ENCODE assay signal across 1 cellular context in the genomic region with DNA sequence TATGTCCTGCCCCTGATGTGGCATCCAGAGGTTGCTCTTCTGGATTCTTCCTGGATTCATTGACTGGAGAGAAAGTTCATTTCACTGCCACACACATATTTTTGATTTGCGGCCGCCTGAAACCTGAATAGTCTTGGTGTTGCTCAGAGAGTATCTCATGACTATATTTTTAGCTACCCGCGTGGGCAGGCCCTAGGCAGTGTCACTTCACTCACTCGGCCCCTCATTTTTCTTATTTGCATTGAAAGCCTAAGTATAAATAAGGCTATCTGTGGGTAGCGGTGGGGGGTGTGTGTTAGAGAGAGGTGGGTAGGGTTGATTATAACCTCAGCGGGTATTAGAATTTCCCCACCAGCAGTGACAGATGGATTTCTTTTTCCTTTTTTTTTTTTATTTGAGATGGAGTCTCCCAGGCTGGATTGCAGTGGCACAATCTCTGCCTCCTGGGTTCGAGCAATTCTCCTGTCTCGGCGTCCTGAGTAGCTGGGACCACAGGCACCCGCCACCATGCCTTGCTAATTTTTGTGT.
TF ChIP-seq lines count a peak whose summit lies in the region.

No MANE protein-coding gene starts in this region.

TF ChIP-seq in GM23338, 12 proteins besides CTCF, POLR2A, EP300 and RAD21 (continued from another document):
- TF ChIP-seq, protein P1, sequence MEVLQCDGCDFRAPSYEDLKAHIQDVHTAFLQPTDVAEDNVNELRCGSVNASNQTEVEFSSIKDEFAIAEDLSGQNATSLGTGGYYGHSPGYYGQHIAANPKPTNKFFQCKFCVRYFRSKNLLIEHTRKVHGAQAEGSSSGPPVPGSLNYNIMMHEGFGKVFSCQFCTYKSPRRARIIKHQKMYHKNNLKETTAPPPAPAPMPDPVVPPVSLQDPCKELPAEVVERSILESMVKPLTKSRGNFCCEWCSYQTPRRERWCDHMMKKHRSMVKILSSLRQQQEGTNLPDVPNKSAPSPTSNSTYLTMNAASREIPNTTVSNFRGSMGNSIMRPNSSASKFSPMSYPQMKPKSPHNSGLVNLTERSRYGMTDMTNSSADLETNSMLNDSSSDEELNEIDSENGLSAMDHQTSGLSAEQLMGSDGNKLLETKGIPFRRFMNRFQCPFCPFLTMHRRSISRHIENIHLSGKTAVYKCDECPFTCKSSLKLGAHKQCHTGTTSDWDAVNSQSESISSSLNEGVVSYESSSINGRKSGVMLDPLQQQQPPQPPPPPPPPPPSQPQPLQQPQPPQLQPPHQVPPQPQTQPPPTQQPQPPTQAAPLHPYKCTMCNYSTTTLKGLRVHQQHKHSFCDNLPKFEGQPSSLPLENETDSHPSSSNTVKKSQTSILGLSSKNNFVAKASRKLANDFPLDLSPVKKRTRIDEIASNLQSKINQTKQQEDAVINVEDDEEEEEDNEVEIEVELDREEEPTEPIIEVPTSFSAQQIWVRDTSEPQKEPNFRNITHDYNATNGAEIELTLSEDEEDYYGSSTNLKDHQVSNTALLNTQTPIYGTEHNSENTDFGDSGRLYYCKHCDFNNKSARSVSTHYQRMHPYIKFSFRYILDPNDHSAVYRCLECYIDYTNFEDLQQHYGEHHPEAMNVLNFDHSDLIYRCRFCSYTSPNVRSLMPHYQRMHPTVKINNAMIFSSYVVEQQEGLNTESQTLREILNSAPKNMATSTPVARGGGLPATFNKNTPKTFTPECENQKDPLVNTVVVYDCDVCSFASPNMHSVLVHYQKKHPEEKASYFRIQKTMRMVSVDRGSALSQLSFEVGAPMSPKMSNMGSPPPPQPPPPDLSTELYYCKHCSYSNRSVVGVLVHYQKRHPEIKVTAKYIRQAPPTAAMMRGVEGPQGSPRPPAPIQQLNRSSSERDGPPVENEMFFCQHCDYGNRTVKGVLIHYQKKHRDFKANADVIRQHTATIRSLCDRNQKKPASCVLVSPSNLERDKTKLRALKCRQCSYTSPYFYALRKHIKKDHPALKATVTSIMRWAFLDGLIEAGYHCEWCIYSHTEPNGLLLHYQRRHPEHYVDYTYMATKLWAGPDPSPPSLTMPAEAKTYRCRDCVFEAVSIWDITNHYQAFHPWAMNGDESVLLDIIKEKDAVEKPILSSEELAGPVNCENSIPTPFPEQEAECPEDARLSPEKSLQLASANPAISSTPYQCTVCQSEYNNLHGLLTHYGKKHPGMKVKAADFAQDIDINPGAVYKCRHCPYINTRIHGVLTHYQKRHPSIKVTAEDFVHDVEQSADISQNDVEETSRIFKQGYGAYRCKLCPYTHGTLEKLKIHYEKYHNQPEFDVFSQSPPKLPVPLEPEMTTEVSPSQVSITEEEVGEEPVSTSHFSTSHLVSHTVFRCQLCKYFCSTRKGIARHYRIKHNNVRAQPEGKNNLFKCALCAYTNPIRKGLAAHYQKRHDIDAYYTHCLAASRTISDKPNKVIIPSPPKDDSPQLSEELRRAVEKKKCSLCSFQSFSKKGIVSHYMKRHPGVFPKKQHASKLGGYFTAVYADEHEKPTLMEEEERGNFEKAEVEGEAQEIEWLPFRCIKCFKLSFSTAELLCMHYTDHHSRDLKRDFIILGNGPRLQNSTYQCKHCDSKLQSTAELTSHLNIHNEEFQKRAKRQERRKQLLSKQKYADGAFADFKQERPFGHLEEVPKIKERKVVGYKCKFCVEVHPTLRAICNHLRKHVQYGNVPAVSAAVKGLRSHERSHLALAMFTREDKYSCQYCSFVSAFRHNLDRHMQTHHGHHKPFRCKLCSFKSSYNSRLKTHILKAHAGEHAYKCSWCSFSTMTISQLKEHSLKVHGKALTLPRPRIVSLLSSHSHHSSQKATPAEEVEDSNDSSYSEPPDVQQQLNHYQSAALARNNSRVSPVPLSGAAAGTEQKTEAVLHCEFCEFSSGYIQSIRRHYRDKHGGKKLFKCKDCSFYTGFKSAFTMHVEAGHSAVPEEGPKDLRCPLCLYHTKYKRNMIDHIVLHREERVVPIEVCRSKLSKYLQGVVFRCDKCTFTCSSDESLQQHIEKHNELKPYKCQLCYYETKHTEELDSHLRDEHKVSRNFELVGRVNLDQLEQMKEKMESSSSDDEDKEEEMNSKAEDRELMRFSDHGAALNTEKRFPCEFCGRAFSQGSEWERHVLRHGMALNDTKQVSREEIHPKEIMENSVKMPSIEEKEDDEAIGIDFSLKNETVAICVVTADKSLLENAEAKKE (CRISPR knock-in tag; IDR thresholded peaks at IDR 0.05), result no peak
- TF ChIP-seq JUNB (IDR thresholded peaks at IDR 0.05; ENCODE audit: unreplicated experiment), result no peak
- TF ChIP-seq EZH2 (IDR thresholded peaks at IDR 0.05; ENCODE audit: low read depth, unreplicated experiment), result no peak
- TF ChIP-seq EZH2phosphoT487 (IDR thresholded peaks at IDR 0.05; ENCODE audit: unreplicated experiment), result no peak
- TF ChIP-seq, protein P2, sequence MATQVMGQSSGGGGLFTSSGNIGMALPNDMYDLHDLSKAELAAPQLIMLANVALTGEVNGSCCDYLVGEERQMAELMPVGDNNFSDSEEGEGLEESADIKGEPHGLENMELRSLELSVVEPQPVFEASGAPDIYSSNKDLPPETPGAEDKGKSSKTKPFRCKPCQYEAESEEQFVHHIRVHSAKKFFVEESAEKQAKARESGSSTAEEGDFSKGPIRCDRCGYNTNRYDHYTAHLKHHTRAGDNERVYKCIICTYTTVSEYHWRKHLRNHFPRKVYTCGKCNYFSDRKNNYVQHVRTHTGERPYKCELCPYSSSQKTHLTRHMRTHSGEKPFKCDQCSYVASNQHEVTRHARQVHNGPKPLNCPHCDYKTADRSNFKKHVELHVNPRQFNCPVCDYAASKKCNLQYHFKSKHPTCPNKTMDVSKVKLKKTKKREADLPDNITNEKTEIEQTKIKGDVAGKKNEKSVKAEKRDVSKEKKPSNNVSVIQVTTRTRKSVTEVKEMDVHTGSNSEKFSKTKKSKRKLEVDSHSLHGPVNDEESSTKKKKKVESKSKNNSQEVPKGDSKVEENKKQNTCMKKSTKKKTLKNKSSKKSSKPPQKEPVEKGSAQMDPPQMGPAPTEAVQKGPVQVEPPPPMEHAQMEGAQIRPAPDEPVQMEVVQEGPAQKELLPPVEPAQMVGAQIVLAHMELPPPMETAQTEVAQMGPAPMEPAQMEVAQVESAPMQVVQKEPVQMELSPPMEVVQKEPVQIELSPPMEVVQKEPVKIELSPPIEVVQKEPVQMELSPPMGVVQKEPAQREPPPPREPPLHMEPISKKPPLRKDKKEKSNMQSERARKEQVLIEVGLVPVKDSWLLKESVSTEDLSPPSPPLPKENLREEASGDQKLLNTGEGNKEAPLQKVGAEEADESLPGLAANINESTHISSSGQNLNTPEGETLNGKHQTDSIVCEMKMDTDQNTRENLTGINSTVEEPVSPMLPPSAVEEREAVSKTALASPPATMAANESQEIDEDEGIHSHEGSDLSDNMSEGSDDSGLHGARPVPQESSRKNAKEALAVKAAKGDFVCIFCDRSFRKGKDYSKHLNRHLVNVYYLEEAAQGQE (IDR thresholded peaks at IDR 0.05; ENCODE audit: unreplicated experiment), result no peak
- TF ChIP-seq CREB1 (CRISPR knock-in tag; IDR thresholded peaks at IDR 0.05; ENCODE audit: low read depth), result no peak
- TF ChIP-seq NANOG (IDR thresholded peaks at IDR 0.05; ENCODE audit: borderline replicate concordance), result no peak
TF ChIP-seq in GM23338: peak in this region for 0.
